ENCODE assay signal across 11 cellular contexts in genomic region chr7:31882187-31882586, GRCh38.
DNase-seq lines count a peak whose midpoint lies in the region; TF ChIP-seq lines count a peak whose summit lies in the region.
"Had no signal": no experiment of that assay in that cellular context is flagged by ENCODE, and none has a peak within 500 bp of the region (broad histone marks: within the 10 kb centered on the region; RNA-seq: fewer than 3 reads in every experiment).

No MANE protein-coding gene starts in this region.

- DNase-seq in AG20443 (ENCODE audit: low spot score) (peak; percentile 27), NCI-H460 (ENCODE audit: extremely low read depth, low read depth) (peak; percentile 37), esophagus squamous epithelium (lab: John Stamatoyannopoulos, UW) (no peak), nucleus accumbens (lab: John Stamatoyannopoulos, UW) (peak in 37 of 56 donors; percentile 3 to 68 (median 38)), HPDE6-E6E7 (ENCODE audit: extremely low spot score) (no peak), CD14-positive monocyte (ENCODE audit: low spot score) (no peak), Peyer's patch (no peak)
- no peak for DNase-seq in activated CD4-positive, alpha-beta T cell treated with anti-CD3 and anti-CD28 coated beads, Interleukin-2, amount 50 U/mL, for 1 hour
- DNase-seq: brain microvascular endothelial cell; stimulated activated naive B cell treated with anti-CD40 and anti-IgM and Interleukin-4, amounts not matched to agents 10 μg/mL and 1 μg/mL and 100 μg/mL, for 72 hours had no signal

- peaks cover 0 to 6% (median 0%) of the 10 kb centered on the region in 3 donors for H3K9me3 ChIP-seq in esophagus squamous epithelium
- H3K9me3 ChIP-seq in Peyer's patch, result no peaks in the 10 kb centered on the region

- H3K4me3 Mint-ChIP-seq in CD14-positive monocyte, result no peak overlapping the region
- H3K4me3 Mint-ChIP-seq: stimulated activated naive B cell treated with anti-CD40 and anti-IgM and Interleukin-4, amounts not matched to agents 10 μg/mL and 1 μg/mL and 100 μg/mL, for 72 hours had no signal

- intact Hi-C loops in esophagus squamous epithelium (cut with DNase I) (no loop called here), CD14-positive monocyte (cut with micrococcal nuclease) (loop anchor here in 1 of 2 donors (10.0 kb wide), 1 partner anchor 67 kb away; no protein-coding TSS in a partner anchor)

- peak overlapping the region in 1 of 7 donors; percentile 55 for H3K27ac Mint-ChIP-seq in CD14-positive monocyte
- H3K27ac Mint-ChIP-seq: stimulated activated naive B cell treated with anti-CD40 and anti-IgM and Interleukin-4, amounts not matched to agents 10 μg/mL and 1 μg/mL and 100 μg/mL, for 72 hours had no signal

- TF ChIP-seq POLR2A in esophagus squamous epithelium (IDR thresholded peaks at IDR 0.05) (no peak), Peyer's patch (IDR thresholded peaks at IDR 0.05) (no peak)

- H3K9me3 Mint-ChIP-seq in CD14-positive monocyte, result peaks cover 0 to 11% (median 3%) of the 10 kb centered on the region in 7 donors

- no peaks in the 10 kb centered on the region for H3K36me3 Mint-ChIP-seq in CD14-positive monocyte
- H3K36me3 Mint-ChIP-seq: stimulated activated naive B cell treated with anti-CD40 and anti-IgM and Interleukin-4, amounts not matched to agents 10 μg/mL and 1 μg/mL and 100 μg/mL, for 72 hours had no signal

- H3K4me1 ChIP-seq in esophagus squamous epithelium (peaks cover 0 to 14% (median 4%) of the 10 kb centered on the region in 3 donors), Peyer's patch (no peaks in the 10 kb centered on the region)

- peak overlapping the region in 3 of 4 donors; percentile 18 to 65 (median 26) for H3K27ac ChIP-seq in esophagus squamous epithelium
- no peak overlapping the region for H3K27ac ChIP-seq in Peyer's patch
- H3K27ac ChIP-seq: brain microvascular endothelial cell, C4-2B had no signal

- peaks cover 15% of the 10 kb centered on the region for H3K4me1 Mint-ChIP-seq in CD14-positive monocyte
- H3K4me1 Mint-ChIP-seq: stimulated activated naive B cell treated with anti-CD40 and anti-IgM and Interleukin-4, amounts not matched to agents 10 μg/mL and 1 μg/mL and 100 μg/mL, for 72 hours had no signal

- H3K4me3 ChIP-seq in esophagus squamous epithelium, result no peak overlapping the region
- no peak overlapping the region for H3K4me3 ChIP-seq in Peyer's patch

- 40 to 41% methylated on average over 4 of the region's 4 CpGs for WGBS in esophagus squamous epithelium, 2 donors

- TF ChIP-seq CTCF in esophagus squamous epithelium (IDR thresholded peaks at IDR 0.05) (peak in 3 of 6 experiments; percentile 10 to 24 (median 22)), CD14-positive monocyte (IDR thresholded peaks at IDR 0.05) (no peak), Peyer's patch (IDR thresholded peaks at IDR 0.05) (no peak)

- H3K27me3 ChIP-seq in esophagus squamous epithelium, result no peaks in the 10 kb centered on the region
- H3K27me3 ChIP-seq in Peyer's patch, result no peaks in the 10 kb centered on the region
- H3K27me3 ChIP-seq: brain microvascular endothelial cell had no signal

- H3K27me3 Mint-ChIP-seq in CD14-positive monocyte (ENCODE audit: low read depth in 3 of 3), result peaks cover 0 to 2% (median 0%) of the 10 kb centered on the region in 3 donors
- H3K27me3 Mint-ChIP-seq: stimulated activated naive B cell treated with anti-CD40 and anti-IgM and Interleukin-4, amounts not matched to agents 10 μg/mL and 1 μg/mL and 100 μg/mL, for 72 hours had no signal

- H3K36me3 ChIP-seq in esophagus squamous epithelium (no peaks in the 10 kb centered on the region), Peyer's patch (no peaks in the 10 kb centered on the region)
- H3K36me3 ChIP-seq: brain microvascular endothelial cell had no signal

Comparison
In these comparisons a context has a peak if more than half of its experiments do, and no peak if none do; other contexts are left out.
1. DNase-seq: peak in AG20443 (single experiment), NCI-H460 (single experiment) and nucleus accumbens (37 of 56); none in esophagus squamous epithelium (single experiment), HPDE6-E6E7 (single experiment), CD14-positive monocyte (single experiment), Peyer's patch (0 of 3) and activated CD4-positive, alpha-beta T cell treated with anti-CD3 and anti-CD28 coated beads, Interleukin-2, amount 50 U/mL, for 1 hour (single experiment).
2. H3K27ac ChIP-seq: peak in esophagus squamous epithelium (3 of 4); none in Peyer's patch (0 of 4).